Comparison of ENCODE assay signal across 29 cellular contexts in the genomic region with DNA sequence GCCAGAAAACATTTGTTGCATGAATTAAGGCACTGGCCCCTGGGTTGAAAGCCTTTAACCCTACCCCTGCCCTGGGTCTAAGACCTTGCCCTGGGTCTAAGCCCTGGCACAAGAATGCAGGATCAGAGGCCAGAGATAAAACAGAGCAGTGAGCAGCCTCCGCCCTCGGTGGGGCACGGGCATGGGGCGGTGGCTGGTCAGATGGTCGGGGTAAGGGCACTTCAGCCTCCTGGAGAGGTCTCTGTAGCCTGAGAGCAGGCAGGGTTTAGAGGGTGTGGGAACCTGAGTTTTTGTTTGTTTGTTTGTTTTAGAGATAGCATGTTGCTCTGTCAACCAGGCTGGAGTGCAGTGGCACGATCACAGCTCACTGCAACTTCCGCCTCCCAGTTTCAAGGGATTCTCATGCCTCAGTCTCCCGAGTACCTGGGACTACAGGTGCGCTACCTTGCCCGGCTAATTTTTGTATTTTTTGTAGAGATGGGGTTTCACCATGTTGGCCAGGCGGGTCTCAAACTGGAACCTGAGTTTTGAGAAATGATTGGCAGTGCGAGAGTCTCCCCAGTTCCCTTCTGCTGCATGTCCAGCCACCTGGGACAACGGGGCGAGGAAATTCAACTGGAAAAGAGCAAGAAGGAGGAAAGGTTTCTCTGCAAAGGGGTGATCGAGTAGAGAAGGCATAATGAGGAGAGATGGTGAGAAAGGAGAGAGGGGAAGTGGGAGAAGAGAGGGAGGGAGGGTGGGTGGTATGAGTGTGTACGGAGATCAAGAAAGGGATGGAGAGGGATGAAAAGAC. TPM values are rescaled to one million over a fixed set of nuclear protein-coding genes. Genes with fewer than 3 reads are reported as not detected.
DNase-seq lines count a peak whose midpoint lies in the region; ATAC-seq and TF ChIP-seq lines count a peak whose summit lies in the region.
"Had no signal": no experiment of that assay in that cellular context is flagged by ENCODE, and none has a peak within 500 bp of the region (broad histone marks: within the 10 kb centered on the region; RNA-seq: fewer than 3 reads in every experiment).

No MANE protein-coding gene starts in this region.

- H3K27me3 Mint-ChIP-seq in T-helper 2 cell treated with Interferon-gamma antibody and Interleukin-4, amounts not matched to agents 5 μg/mL and 100 μg/mL, for 36 hours (ENCODE audit: low read depth), result no peaks in the 10 kb centered on the region
- peaks cover 10% of the 10 kb centered on the region for H3K27me3 Mint-ChIP-seq in nephron (ENCODE audit: low read depth)
- no peaks in the 10 kb centered on the region for H3K27me3 Mint-ChIP-seq in activated naive CD8-positive, alpha-beta T cell treated with anti-CD3 and anti-CD28 coated beads, Interleukin-2, amount 50 U/mL, for 24 hours
- H3K27me3 Mint-ChIP-seq: activated naive CD8-positive, alpha-beta T cell had no signal

- H3K4me3 Mint-ChIP-seq in T-helper 2 cell treated with Interferon-gamma antibody and Interleukin-4, amounts not matched to agents 5 μg/mL and 100 μg/mL, for 36 hours, result no peak overlapping the region
- no peak overlapping the region for H3K4me3 Mint-ChIP-seq in nephron
- H3K4me3 Mint-ChIP-seq in activated naive CD8-positive, alpha-beta T cell treated with anti-CD3 and anti-CD28 coated beads, Interleukin-2, amount 50 U/mL, for 24 hours, result no peak overlapping the region
- H3K4me3 Mint-ChIP-seq: activated naive CD8-positive, alpha-beta T cell; CD8-positive, alpha-beta memory T cell; HFFc6; stimulated activated memory B cell treated with anti-CD40 and anti-IgM and Interleukin-4, amounts not matched to agents 10 μg/mL and 1 μg/mL and 100 μg/mL, for 72 hours had no signal

- no peak for DNase-seq in T-helper 2 cell treated with Interferon-gamma antibody and Interleukin-4, amounts not matched to agents 5 μg/mL and 100 μg/mL, for 36 hours (ENCODE audit: low spot score)
- DNase-seq in T-helper 2 cell (no peak), uterus (no peak), NCI-H524 (lab: John Stamatoyannopoulos, UW) (no peak), erythroblast (lab: John Stamatoyannopoulos, UW) (no peak)
- no peak for DNase-seq in activated naive CD8-positive, alpha-beta T cell treated with anti-CD3 and anti-CD28 coated beads, Interleukin-2, amount 50 U/mL, for 24 hours
- DNase-seq: 8988T; activated CD4-positive, CD25-positive, alpha-beta regulatory T cell treated with anti-CD3 and anti-CD28 coated beads, Interleukin-2, amount 50 U/mL, for 72 hours; activated T-cell treated with anti-CD3 and anti-CD28 coated beads, Interleukin-2, amount 50 U/mL, for 48 hours; CD8-positive, alpha-beta memory T cell; effector memory CD4-positive, alpha-beta T cell; GF-D8; head of caudate nucleus; HFFc6; Karpas-422; left ventricle myocardium superior; NCI-H187; NCI-H2227 treated with DMSO at 0.1 percent for 48 hours; NCI-H774; stimulated activated CD4-positive, alpha-beta T cell treated with anti-CD3 and anti-CD28 coated beads, Interleukin-1b, Interleukin-23, amount 100 ng/mL, for 48 hours; T1000 had no signal

- peak; percentile 1 for ATAC-seq in esophagus mucosa
- ATAC-seq in activated naive CD8-positive, alpha-beta T cell treated with anti-CD3 and anti-CD28 coated beads, Interleukin-2, amount 50 U/mL, for 24 hours, result no peak
- ATAC-seq: left ventricle myocardium superior; SK-N-SH treated with all-trans-retinoic acid at 6 μM for 48 hours; stimulated activated memory B cell treated with anti-CD40 and anti-IgM and Interleukin-4, amounts not matched to agents 10 μg/mL and 1 μg/mL and 100 μg/mL, for 72 hours had no signal

- H3K27me3 ChIP-seq in uterus, result no peaks in the 10 kb centered on the region
- H3K27me3 ChIP-seq: testis had no signal

- no peak for TF ChIP-seq CTCF in nephron (IDR thresholded peaks at IDR 0.05; ENCODE audit: unreplicated experiment in 3 of 3)
- no peak for TF ChIP-seq CTCF in uterus (IDR thresholded peaks at IDR 0.05)

- H3K36me3 Mint-ChIP-seq in T-helper 2 cell treated with Interferon-gamma antibody and Interleukin-4, amounts not matched to agents 5 μg/mL and 100 μg/mL, for 36 hours (ENCODE audit: low read depth), result peaks cover 17% of the 10 kb centered on the region
- no peaks in the 10 kb centered on the region for H3K36me3 Mint-ChIP-seq in nephron (ENCODE audit: low read depth)
- H3K36me3 Mint-ChIP-seq in activated naive CD8-positive, alpha-beta T cell treated with anti-CD3 and anti-CD28 coated beads, Interleukin-2, amount 50 U/mL, for 24 hours (ENCODE audit: low read depth), result peaks cover 1% of the 10 kb centered on the region
- H3K36me3 Mint-ChIP-seq: activated naive CD8-positive, alpha-beta T cell; stimulated activated memory B cell treated with anti-CD40 and anti-IgM and Interleukin-4, amounts not matched to agents 10 μg/mL and 1 μg/mL and 100 μg/mL, for 72 hours had no signal

- intact Hi-C loops in uterus (cut with DNase I; ENCODE audit: low total_unique reads), result loop anchor here (10.0 kb wide), 1 partner anchor 61 kb away; no protein-coding TSS in a partner anchor

- H3K9me3 Mint-ChIP-seq in T-helper 2 cell treated with Interferon-gamma antibody and Interleukin-4, amounts not matched to agents 5 μg/mL and 100 μg/mL, for 36 hours, result no peaks in the 10 kb centered on the region
- peaks cover 8% of the 10 kb centered on the region for H3K9me3 Mint-ChIP-seq in nephron
- no peaks in the 10 kb centered on the region for H3K9me3 Mint-ChIP-seq in activated naive CD8-positive, alpha-beta T cell treated with anti-CD3 and anti-CD28 coated beads, Interleukin-2, amount 50 U/mL, for 24 hours
- H3K9me3 Mint-ChIP-seq: HFFc6; stimulated activated memory B cell treated with anti-CD40 and anti-IgM and Interleukin-4, amounts not matched to agents 10 μg/mL and 1 μg/mL and 100 μg/mL, for 72 hours had no signal

- peak overlapping the region; percentile 45 for H3K27ac Mint-ChIP-seq in T-helper 2 cell treated with Interferon-gamma antibody and Interleukin-4, amounts not matched to agents 5 μg/mL and 100 μg/mL, for 36 hours
- H3K27ac Mint-ChIP-seq in nephron, result peak overlapping the region; percentile 92 to 93 (median 92)
- H3K27ac Mint-ChIP-seq in activated naive CD8-positive, alpha-beta T cell treated with anti-CD3 and anti-CD28 coated beads, Interleukin-2, amount 50 U/mL, for 24 hours, result no peak overlapping the region
- H3K27ac Mint-ChIP-seq: activated naive CD8-positive, alpha-beta T cell; HFFc6; stimulated activated memory B cell treated with anti-CD40 and anti-IgM and Interleukin-4, amounts not matched to agents 10 μg/mL and 1 μg/mL and 100 μg/mL, for 72 hours had no signal

- peaks cover 30% of the 10 kb centered on the region for H3K4me1 Mint-ChIP-seq in T-helper 2 cell treated with Interferon-gamma antibody and Interleukin-4, amounts not matched to agents 5 μg/mL and 100 μg/mL, for 36 hours (ENCODE audit: low read depth)
- H3K4me1 Mint-ChIP-seq in nephron, result peaks cover 48% of the 10 kb centered on the region
- peaks cover 9% of the 10 kb centered on the region for H3K4me1 Mint-ChIP-seq in activated naive CD8-positive, alpha-beta T cell treated with anti-CD3 and anti-CD28 coated beads, Interleukin-2, amount 50 U/mL, for 24 hours

- H3K9me3 ChIP-seq in uterus, result no peaks in the 10 kb centered on the region
- H3K9me3 ChIP-seq: prostate gland, testis had no signal

- no peaks in the 10 kb centered on the region for H3K36me3 ChIP-seq in uterus
- H3K36me3 ChIP-seq: prostate gland had no signal

- no peak overlapping the region for H3K4me3 ChIP-seq in uterus
- H3K4me3 ChIP-seq: prostate gland, testis had no signal

- TF ChIP-seq POLR2A in uterus (IDR thresholded peaks at IDR 0.05), result no peak
- TF ChIP-seq POLR2A in erythroblast (IDR thresholded peaks at IDR 0.05; ENCODE audit: low read length), result no peak

- peaks cover 0 to 10% of the 10 kb centered on the region in 2 donors for H3K4me1 ChIP-seq in uterus
- H3K4me1 ChIP-seq: prostate gland had no signal

- peak overlapping the region; percentile 51 to 58 for H3K27ac ChIP-seq in uterus
- H3K27ac ChIP-seq: prostate gland had no signal

RNA-seq across cellular contexts. Expression of a gene that starts 27.7 kb away (rescaled TPM):
- total RNA-seq in esophagus mucosa (52.1 TPM), uterus (1 to 10 TPM in 1 of 4 donors, under 1 TPM in 2, not detected in 1; 0.09 to 2.6 (median 0.28) TPM)
- total RNA-seq: left ventricle myocardium superior, skeletal muscle tissue had no signal

RNA-seq across cellular contexts. Expression of a gene that starts 30.5 kb away (rescaled TPM):
- total RNA-seq in esophagus mucosa (72.1 TPM), uterus (1,000 to 10,000 TPM in 1 of 4 donors, 100 to 1,000 TPM in 3; 331 to 1,351 (median 418) TPM)

RNA-seq across cellular contexts. Expression of a gene that starts 56.1 kb away (rescaled TPM):
- 56.1 TPM for total RNA-seq in esophagus mucosa
- total RNA-seq in uterus, result 100 to 1,000 TPM in 1 of 4 donors, 1 to 10 TPM in 1, under 1 TPM in 1, not detected in 1; 0.26 to 145 (median 1.9) TPM

Comparison
In these comparisons a context has a peak if more than half of its experiments do, and no peak if none do; other contexts are left out.
1. RNA of a gene that starts 27.7 kb away (total RNA-seq): 52.1 TPM in esophagus mucosa (single experiment); 0.09 to 2.6 TPM in uterus; every median in the first group is over 10 times any median in the second.